Comparison of ENCODE assay signal across 16 cellular contexts in genomic region chr5:82106207-82106606, GRCh38.
DNase-seq lines count a peak whose midpoint lies in the region; ATAC-seq and TF ChIP-seq lines count a peak whose summit lies in the region.
"Had no signal": no experiment of that assay in that cellular context is flagged by ENCODE, and none has a peak within 500 bp of the region (broad histone marks: within the 10 kb centered on the region; RNA-seq: fewer than 3 reads in every experiment).

No MANE protein-coding gene starts in this region.

- H3K27ac Mint-ChIP-seq in effector memory CD8-positive, alpha-beta T cell = no peak overlapping the region
- H3K27ac Mint-ChIP-seq: activated T-helper 2 cell treated with anti-CD3 and anti-CD28 coated beads, Interferon-gamma antibody, Interleukin-2, Interleukin-4, amounts not matched to agents 10 μg/mL and 5 μg/mL and 100 μg/mL, durations not matched to agents 14 hours and 24 hours and 36 hours; stimulated activated memory B cell treated with anti-CD40 and anti-IgM and Interleukin-4, amounts not matched to agents 10 μg/mL and 1 μg/mL and 100 μg/mL, for 72 hours; T-helper 2 cell treated with Interferon-gamma antibody and Interleukin-4, amounts not matched to agents 5 μg/mL and 100 μg/mL, for 36 hours had no signal

- H3K4me3 ChIP-seq in A673 (ENCODE audit: low read depth, low read length, poor library complexity, severe bottlenecking) (no peak overlapping the region), HUES48 (ENCODE audit: low read depth, low read length) (no peak overlapping the region), mammary epithelial cell (replicated peaks in 1 of 3; ENCODE audit: insufficient read depth in 1 of 3, low read depth in 2 of 3, low read length in 3 of 3) (no peak overlapping the region)
- H3K4me3 ChIP-seq: body of pancreas, psoas muscle had no signal

- H4K20me1 ChIP-seq in mammary epithelial cell (ENCODE audit: insufficient read depth, low read length) = no peaks in the 10 kb centered on the region

- H3K4me1 ChIP-seq in A673 (ENCODE audit: insufficient read depth, low read length, poor library complexity, severe bottlenecking) = peaks cover 31% of the 10 kb centered on the region
- peaks cover 28% of the 10 kb centered on the region for H3K4me1 ChIP-seq in HUES48 (ENCODE audit: control insufficient read depth, insufficient read depth, low read length)
- H3K4me1 ChIP-seq in mammary epithelial cell (ENCODE audit: insufficient read depth, low read length) = peaks cover 11% of the 10 kb centered on the region
- H3K4me1 ChIP-seq: body of pancreas had no signal

- POLR2A ChIA-PET in A673 (lab: Charles Lee; ENCODE audit: low non-redundant PET) = no interaction called here

- no peaks in the 10 kb centered on the region for H3K9me3 ChIP-seq in A673 (ENCODE audit: low read depth, low read length, poor library complexity, severe bottlenecking)
- no peaks in the 10 kb centered on the region for H3K9me3 ChIP-seq in HUES48 (ENCODE audit: control insufficient read depth, insufficient read depth, low read length)
- H3K9me3 ChIP-seq in mammary epithelial cell (replicated peaks; ENCODE audit: insufficient read depth, low read length) = no peaks in the 10 kb centered on the region
- H3K9me3 ChIP-seq: body of pancreas, psoas muscle had no signal

- in situ Hi-C loops in mammary epithelial cell (cut with MboI; ENCODE audit: low sequenced_read_pairs in 2 of 2) = no loop called here

- H3K4me2 ChIP-seq in mammary epithelial cell (ENCODE audit: insufficient read depth, low read depth, low read length) = peak overlapping the region; percentile 41

- no peaks in the 10 kb centered on the region for H3K36me3 Mint-ChIP-seq in effector memory CD8-positive, alpha-beta T cell (ENCODE audit: insufficient read depth)
- H3K36me3 Mint-ChIP-seq: stimulated activated memory B cell treated with anti-CD40 and anti-IgM and Interleukin-4, amounts not matched to agents 10 μg/mL and 1 μg/mL and 100 μg/mL, for 72 hours had no signal

- H3K27me3 Mint-ChIP-seq in effector memory CD8-positive, alpha-beta T cell = no peaks in the 10 kb centered on the region
- H3K27me3 Mint-ChIP-seq: stimulated activated memory B cell treated with anti-CD40 and anti-IgM and Interleukin-4, amounts not matched to agents 10 μg/mL and 1 μg/mL and 100 μg/mL, for 72 hours had no signal

- DNase-seq in A673 (ENCODE audit: low spot score) (peak; percentile 12), mammary epithelial cell (peak; percentile 62), iris pigment epithelial cell (ENCODE audit: low read depth) (peak; percentile 73), NCI-H146 (lab: John Stamatoyannopoulos, UW) (no peak)
- DNase-seq in stimulated activated CD4-positive, alpha-beta T cell treated with anti-CD3 and anti-CD28 coated beads, Interleukin-4, amount 100 ng/mL, for 1 hour = no peak
- DNase-seq in effector memory CD8-positive, alpha-beta T cell = no peak
- DNase-seq: activated CD4-positive, alpha-beta T cell treated with anti-CD3 and anti-CD28 coated beads, Interleukin-2, amount 50 U/mL, for 1 hour; body of pancreas; MM.1S; NCI-H345; psoas muscle had no signal

- H3K27ac ChIP-seq in A673 (ENCODE audit: low read depth, low read length, poor library complexity, severe bottlenecking) = no peak overlapping the region
- peak overlapping the region; percentile 2 for H3K27ac ChIP-seq in HUES48 (ENCODE audit: low read depth, low read length)
- no peak overlapping the region for H3K27ac ChIP-seq in mammary epithelial cell (ENCODE audit: insufficient read depth, low read depth, low read length)
- H3K27ac ChIP-seq: body of pancreas, psoas muscle had no signal

- H3K4me3 Mint-ChIP-seq in effector memory CD8-positive, alpha-beta T cell = no peak overlapping the region
- H3K4me3 Mint-ChIP-seq: stimulated activated memory B cell treated with anti-CD40 and anti-IgM and Interleukin-4, amounts not matched to agents 10 μg/mL and 1 μg/mL and 100 μg/mL, for 72 hours; T-helper 2 cell treated with Interferon-gamma antibody and Interleukin-4, amounts not matched to agents 5 μg/mL and 100 μg/mL, for 36 hours had no signal

- no peak for ATAC-seq in effector memory CD8-positive, alpha-beta T cell (replicated peaks)
- no peak for ATAC-seq in HG03432 (IDR thresholded peaks at IDR 0.05; ENCODE audit: unreplicated experiment)
- ATAC-seq: body of pancreas; stimulated activated memory B cell treated with anti-CD40 and anti-IgM and Interleukin-4, amounts not matched to agents 10 μg/mL and 1 μg/mL and 100 μg/mL, for 72 hours had no signal

- peaks cover 0 to 2% of the 10 kb centered on the region in 2 donors for H3K4me1 Mint-ChIP-seq in effector memory CD8-positive, alpha-beta T cell (ENCODE audit: low read depth in 2 of 2)
- H3K4me1 Mint-ChIP-seq: stimulated activated memory B cell treated with anti-CD40 and anti-IgM and Interleukin-4, amounts not matched to agents 10 μg/mL and 1 μg/mL and 100 μg/mL, for 72 hours had no signal

- no peaks in the 10 kb centered on the region for H3K27me3 ChIP-seq in A673 (replicated peaks; ENCODE audit: insufficient read depth, low read depth, low read length, poor library complexity)
- H3K27me3 ChIP-seq in HUES48 (ENCODE audit: control insufficient read depth, insufficient read depth, low read length) = no peaks in the 10 kb centered on the region
- no peaks in the 10 kb centered on the region for H3K27me3 ChIP-seq in mammary epithelial cell (ENCODE audit: insufficient read depth, low read length)
- H3K27me3 ChIP-seq: body of pancreas had no signal

- BruUV-seq in A673 (replicated peaks; lab: Mats Ljungman, UMichigan) (no TSS peak), mammary epithelial cell (replicated peaks; lab: Mats Ljungman, UMichigan) (no TSS peak)

- no peaks in the 10 kb centered on the region for H3K79me2 ChIP-seq in mammary epithelial cell (ENCODE audit: insufficient read depth, low read length)

- CTCF ChIA-PET in A673 (lab: Charles Lee) (interaction anchor here (2.3 kb wide), 1 partner anchor 59 kb away, joined by 24 read pairs; no protein-coding TSS in a partner anchor), mammary epithelial cell (lab: Charles Lee; ENCODE audit: low non-redundant PET) (interaction anchor here (0.7 to 1.0 kb wide), 2 partner anchors 59 to 600 kb away, joined by 3 to 11 read pairs; no protein-coding TSS in a partner anchor)

- peak overlapping the region; percentile 8 for H2AFZ ChIP-seq in mammary epithelial cell (ENCODE audit: low read depth, low read length)

- 40% methylated on average over 3 of the region's 3 CpGs for WGBS in mammary epithelial cell (ENCODE audit: low coverage, missing lambda C conversion rate)

- no peaks in the 10 kb centered on the region for H3K36me3 ChIP-seq in A673 (ENCODE audit: insufficient read depth, low read length, poor library complexity, severe bottlenecking)
- no peaks in the 10 kb centered on the region for H3K36me3 ChIP-seq in HUES48 (ENCODE audit: control insufficient read depth, insufficient read depth, low read length)
- H3K36me3 ChIP-seq in mammary epithelial cell (ENCODE audit: insufficient read depth, low read length) = no peaks in the 10 kb centered on the region

- intact Hi-C loops in A673 (cut with micrococcal nuclease; ENCODE audit: unreplicated experiment) = loop anchor here (2.0 kb wide), 1 partner anchor 61 kb away; no protein-coding TSS in a partner anchor
- intact Hi-C loops in mammary epithelial cell (cut with micrococcal nuclease) = loop anchor here (5.0 kb wide), 2 partner anchors 121 to 254 kb away; no protein-coding TSS in a partner anchor

- TF ChIP-seq CTCF in A673 (conservative IDR thresholded peaks at IDR 0.05; ENCODE audit: low read depth, low read length) (no peak), mammary epithelial cell (conservative IDR thresholded peaks at IDR 0.05 in 1 of 2, IDR thresholded peaks at IDR 0.05 in 1 of 2; ENCODE audit: extremely low read depth in 1 of 2, insufficient read depth in 1 of 2, low read depth in 1 of 2, low read length in 2 of 2) (no peak)

- dilution Hi-C loops in mammary epithelial cell (cut with HindIII; ENCODE audit: low sequenced_read_pairs) = no loop called here

- H3K9ac ChIP-seq in HUES48 (ENCODE audit: low read depth, low read length) (no peak overlapping the region), mammary epithelial cell (ENCODE audit: insufficient read depth, low read length) (no peak overlapping the region)

- no peaks in the 10 kb centered on the region for H3K9me3 Mint-ChIP-seq in effector memory CD8-positive, alpha-beta T cell
- H3K9me3 Mint-ChIP-seq: activated T-helper 2 cell treated with anti-CD3 and anti-CD28 coated beads, Interferon-gamma antibody, Interleukin-2, Interleukin-4, amounts not matched to agents 10 μg/mL and 5 μg/mL and 100 μg/mL, durations not matched to agents 14 hours and 24 hours and 36 hours; stimulated activated memory B cell treated with anti-CD40 and anti-IgM and Interleukin-4, amounts not matched to agents 10 μg/mL and 1 μg/mL and 100 μg/mL, for 72 hours; T-helper 2 cell treated with Interferon-gamma antibody and Interleukin-4, amounts not matched to agents 5 μg/mL and 100 μg/mL, for 36 hours had no signal

Comparison
In these comparisons a context has a peak if more than half of its experiments do, and no peak if none do; other contexts are left out.
1. DNase-seq: peak in A673 (single experiment), mammary epithelial cell (single experiment) and iris pigment epithelial cell (single experiment); none in stimulated activated CD4-positive, alpha-beta T cell treated with anti-CD3 and anti-CD28 coated beads, Interleukin-4, amount 100 ng/mL, for 1 hour (single experiment), effector memory CD8-positive, alpha-beta T cell (0 of 3) and NCI-H146 (single experiment).